2 cellular contexts compared by ENCODE assay signal in the genomic region with DNA sequence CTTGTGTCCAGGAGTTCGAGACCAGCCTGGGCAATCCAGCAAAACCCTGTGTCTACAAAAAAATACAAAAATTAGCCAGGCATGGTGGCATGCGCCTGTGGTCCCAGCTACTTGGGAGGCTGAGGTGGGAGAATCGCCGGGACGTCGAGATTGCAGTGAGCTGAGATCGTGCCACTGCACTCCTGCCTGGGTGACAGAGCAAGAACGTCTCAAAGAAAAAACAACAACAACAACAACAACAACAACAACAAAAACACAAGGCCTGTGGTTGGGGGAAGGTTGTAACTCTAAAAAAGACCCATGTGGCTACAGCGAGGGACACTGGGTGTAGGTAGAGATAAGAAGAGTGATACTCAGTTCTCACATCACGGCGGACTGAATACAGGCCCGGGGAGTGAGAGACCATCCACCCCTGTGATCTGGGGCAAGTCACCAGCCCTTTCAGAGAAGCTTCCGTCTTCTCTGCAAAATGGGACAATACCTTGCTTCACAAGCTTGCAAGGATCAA.
TF ChIP-seq lines count a peak whose summit lies in the region.

No MANE protein-coding gene starts in this region.

TF ChIP-seq in SK-N-SH, 30 proteins besides CTCF, POLR2A, EP300 and RAD21:
- no peak for TF ChIP-seq FOSL2 (IDR thresholded peaks at IDR 0.05; ENCODE audit: borderline replicate concordance, low read depth)
- TF ChIP-seq, protein P1, sequence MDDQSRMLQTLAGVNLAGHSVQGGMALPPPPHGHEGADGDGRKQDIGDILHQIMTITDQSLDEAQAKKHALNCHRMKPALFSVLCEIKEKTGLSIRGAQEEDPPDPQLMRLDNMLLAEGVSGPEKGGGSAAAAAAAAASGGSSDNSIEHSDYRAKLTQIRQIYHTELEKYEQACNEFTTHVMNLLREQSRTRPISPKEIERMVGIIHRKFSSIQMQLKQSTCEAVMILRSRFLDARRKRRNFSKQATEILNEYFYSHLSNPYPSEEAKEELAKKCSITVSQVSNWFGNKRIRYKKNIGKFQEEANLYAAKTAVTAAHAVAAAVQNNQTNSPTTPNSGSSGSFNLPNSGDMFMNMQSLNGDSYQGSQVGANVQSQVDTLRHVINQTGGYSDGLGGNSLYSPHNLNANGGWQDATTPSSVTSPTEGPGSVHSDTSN (IDR thresholded peaks at IDR 0.05), result no peak
- no peak for TF ChIP-seq EZH2phosphoT487 (IDR thresholded peaks at IDR 0.05; ENCODE audit: borderline replicate concordance, low read depth)
- TF ChIP-seq POLR2AphosphoS5 (IDR thresholded peaks at IDR 0.05; ENCODE audit: low read depth, low read length), result no peak
- TF ChIP-seq GABPA (IDR thresholded peaks at IDR 0.05; ENCODE audit: low read depth), result no peak
- TF ChIP-seq FOXM1 (IDR thresholded peaks at IDR 0.05; ENCODE audit: low read depth), result no peak
- TF ChIP-seq, protein P2, sequence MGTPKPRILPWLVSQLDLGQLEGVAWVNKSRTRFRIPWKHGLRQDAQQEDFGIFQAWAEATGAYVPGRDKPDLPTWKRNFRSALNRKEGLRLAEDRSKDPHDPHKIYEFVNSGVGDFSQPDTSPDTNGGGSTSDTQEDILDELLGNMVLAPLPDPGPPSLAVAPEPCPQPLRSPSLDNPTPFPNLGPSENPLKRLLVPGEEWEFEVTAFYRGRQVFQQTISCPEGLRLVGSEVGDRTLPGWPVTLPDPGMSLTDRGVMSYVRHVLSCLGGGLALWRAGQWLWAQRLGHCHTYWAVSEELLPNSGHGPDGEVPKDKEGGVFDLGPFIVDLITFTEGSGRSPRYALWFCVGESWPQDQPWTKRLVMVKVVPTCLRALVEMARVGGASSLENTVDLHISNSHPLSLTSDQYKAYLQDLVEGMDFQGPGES (IDR thresholded peaks at IDR 0.05; ENCODE audit: low read depth, low read length), result no peak
- no peak for TF ChIP-seq TAF1 (IDR thresholded peaks at IDR 0.05; ENCODE audit: borderline replicate concordance, low read depth, low read length)
- TF ChIP-seq ELF1 (IDR thresholded peaks at IDR 0.05), result no peak
- no peak for TF ChIP-seq MAX (IDR thresholded peaks at IDR 0.05; ENCODE audit: low read depth)
- no peak for TF ChIP-seq USF1 (IDR thresholded peaks at IDR 0.05; ENCODE audit: borderline replicate concordance, low read depth)
- TF ChIP-seq CHD2 (IDR thresholded peaks at IDR 0.05; ENCODE audit: low read length, partially characterized antibody), result no peak
TF ChIP-seq in SK-N-SH: peak in this region for 0.

TF ChIP-seq in SK-N-SH treated with all-trans-retinoic acid at 6 μM for 48 hours, 23 proteins besides CTCF, POLR2A, EP300 and RAD21:
- TF ChIP-seq TOX (CRISPR knock-in tag; IDR thresholded peaks at IDR 0.05; ENCODE audit: borderline replicate concordance) (no peak), TCF4 (CRISPR knock-in tag; IDR thresholded peaks at IDR 0.05; ENCODE audit: borderline replicate concordance) (no peak), ZC3H10 (CRISPR knock-in tag; IDR thresholded peaks at IDR 0.05) (no peak)
- TF ChIP-seq, protein P3, sequence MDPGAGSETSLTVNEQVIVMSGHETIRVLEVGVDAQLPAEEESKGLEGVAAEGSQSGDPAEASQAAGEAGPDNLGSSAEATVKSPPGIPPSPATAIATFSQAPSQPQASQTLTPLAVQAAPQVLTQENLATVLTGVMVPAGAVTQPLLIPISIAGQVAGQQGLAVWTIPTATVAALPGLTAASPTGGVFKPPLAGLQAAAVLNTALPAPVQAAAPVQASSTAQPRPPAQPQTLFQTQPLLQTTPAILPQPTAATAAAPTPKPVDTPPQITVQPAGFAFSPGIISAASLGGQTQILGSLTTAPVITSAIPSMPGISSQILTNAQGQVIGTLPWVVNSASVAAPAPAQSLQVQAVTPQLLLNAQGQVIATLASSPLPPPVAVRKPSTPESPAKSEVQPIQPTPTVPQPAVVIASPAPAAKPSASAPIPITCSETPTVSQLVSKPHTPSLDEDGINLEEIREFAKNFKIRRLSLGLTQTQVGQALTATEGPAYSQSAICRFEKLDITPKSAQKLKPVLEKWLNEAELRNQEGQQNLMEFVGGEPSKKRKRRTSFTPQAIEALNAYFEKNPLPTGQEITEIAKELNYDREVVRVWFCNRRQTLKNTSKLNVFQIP (CRISPR knock-in tag; IDR thresholded peaks at IDR 0.05; ENCODE audit: borderline replicate concordance, low read depth), result no peak
